9 cellular contexts compared by ENCODE assay signal in the genomic region with DNA sequence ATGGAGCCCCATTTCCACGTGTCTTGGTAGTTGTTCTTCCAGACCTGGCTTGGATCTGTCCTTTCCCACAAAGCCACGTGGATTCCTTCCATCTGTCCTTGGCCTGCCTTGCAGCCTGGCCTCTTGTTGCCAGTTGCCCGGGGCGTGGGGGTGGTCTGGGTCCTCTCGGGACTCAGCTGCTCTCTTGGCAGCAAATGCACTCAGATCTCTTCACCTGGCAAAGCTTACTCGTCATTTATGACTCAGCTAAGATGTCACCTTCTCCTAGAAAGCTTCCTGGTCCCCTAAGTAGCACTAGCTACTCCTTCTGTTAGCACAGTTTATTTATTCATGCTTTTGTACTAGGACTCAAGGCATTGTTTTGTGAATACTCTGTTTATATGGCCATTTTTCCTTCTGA. TPM values are rescaled to one million over a fixed set of nuclear protein-coding genes. Genes with fewer than 3 reads are reported as not detected.
A peak's percentile ranks its signal among the peaks of the same experiment; 100 is the strongest.
DNase-seq lines count a peak whose midpoint lies in the region; ATAC-seq and TF ChIP-seq lines count a peak whose summit lies in the region.
"Had no signal": no experiment of that assay in that cellular context is flagged by ENCODE, and none has a peak within 500 bp of the region (broad histone marks: within the 10 kb centered on the region; RNA-seq: fewer than 3 reads in every experiment).

No MANE protein-coding gene starts in this region.

- intact Hi-C loops in mucosa of descending colon (cut with DNase I, micrococcal nuclease), result no loop called here

- no peaks in the 10 kb centered on the region for H3K27me3 ChIP-seq in upper lobe of left lung
- no peaks in the 10 kb centered on the region for H3K27me3 ChIP-seq in neuronal stem cell (ENCODE audit: control insufficient read depth in 3 of 3, insufficient read depth in 3 of 3, low read depth in 1 of 3, low read length in 3 of 3)

- no peak for TF ChIP-seq CTCF in coronary artery (IDR thresholded peaks at IDR 0.05)
- TF ChIP-seq CTCF in mucosa of descending colon (IDR thresholded peaks at IDR 0.05), result no peak
- no peak for TF ChIP-seq CTCF in upper lobe of left lung (IDR thresholded peaks at IDR 0.05)

- H3K4me1 ChIP-seq in mucosa of descending colon (ENCODE audit: low read depth), result peaks cover 74% of the 10 kb centered on the region
- peaks cover 57 to 74% (median 62%) of the 10 kb centered on the region in 4 donors for H3K4me1 ChIP-seq in upper lobe of left lung
- H3K4me1 ChIP-seq in neuronal stem cell (ENCODE audit: control insufficient read depth in 2 of 2, insufficient read depth in 1 of 2, low read depth in 1 of 2, low read length in 2 of 2), result peaks cover 10 to 52% of the 10 kb centered on the region in 2 donors

- no peak overlapping the region for H3K4me2 ChIP-seq in neuronal stem cell (ENCODE audit: insufficient read depth, low read length, poor library complexity, severe bottlenecking)

- H3K4ac ChIP-seq in neuronal stem cell (ENCODE audit: low read length), result no peak overlapping the region

- H2BK15ac ChIP-seq in neuronal stem cell (ENCODE audit: low read length), result no peak overlapping the region

- 49 to 58% methylated on average over 6 of the region's 6 CpGs for WGBS in upper lobe of left lung, 2 donors
- no CpG with 5 or more reads among the region's 6 CpGs for WGBS in neuronal stem cell (ENCODE audit: extremely low coverage in 2 of 2, insufficient read length in 2 of 2, insufficient replicate concordance in 1 of 2), 2 donors

- no peak overlapping the region for H3K18ac ChIP-seq in neuronal stem cell (ENCODE audit: low read length)

- H3K9ac ChIP-seq in neuronal stem cell (ENCODE audit: low read depth, low read length, poor library complexity), result no peak overlapping the region

- no peak overlapping the region for H3K23ac ChIP-seq in neuronal stem cell (ENCODE audit: low read depth, low read length, poor library complexity)

- no peak overlapping the region for H2BK12ac ChIP-seq in neuronal stem cell (ENCODE audit: low read length)

- peaks cover 13% of the 10 kb centered on the region for H3K79me1 ChIP-seq in neuronal stem cell (ENCODE audit: low read depth, low read length)

- peak; percentile 26 for ATAC-seq in mucosa of descending colon
- no peak for ATAC-seq in upper lobe of left lung (ENCODE audit: low FRiP score in 2 of 2)
- no peak for ATAC-seq in HG02852 (IDR thresholded peaks at IDR 0.05; ENCODE audit: unreplicated experiment)

- peak overlapping the region; percentile 95 to 96 for H3K27ac ChIP-seq in coronary artery
- peak overlapping the region; percentile 16 to 71 (median 28) for H3K27ac ChIP-seq in upper lobe of left lung
- H3K27ac ChIP-seq in neuronal stem cell (replicated peaks; ENCODE audit: low read length), result no peak overlapping the region

- H4K8ac ChIP-seq in neuronal stem cell (ENCODE audit: low read depth, low read length), result no peak overlapping the region

- H3K36me3 ChIP-seq in mucosa of descending colon (ENCODE audit: low read depth) (no peaks in the 10 kb centered on the region), upper lobe of left lung (no peaks in the 10 kb centered on the region), neuronal stem cell (replicated peaks in 1 of 2; ENCODE audit: control insufficient read depth in 2 of 2, insufficient read depth in 2 of 2, low read length in 2 of 2) (peaks cover 0 to 5% of the 10 kb centered on the region in 2 donors)

- TF ChIP-seq POLR2A in upper lobe of left lung (IDR thresholded peaks at IDR 0.05), result no peak

- H3K9me3 ChIP-seq in mucosa of descending colon, result no peaks in the 10 kb centered on the region
- peaks cover 0 to 9% (median 2%) of the 10 kb centered on the region in 4 donors for H3K9me3 ChIP-seq in upper lobe of left lung
- peaks cover 2 to 27% of the 10 kb centered on the region in 2 donors for H3K9me3 ChIP-seq in neuronal stem cell (replicated peaks in 1 of 2; ENCODE audit: control insufficient read depth in 2 of 2, insufficient read depth in 1 of 2, low read depth in 1 of 2, low read length in 2 of 2)

- DNase-seq in SIG-M5 treated with dmso at 0.1 percent for 504 hours (lab: John Stamatoyannopoulos, UW; ENCODE audit: unreplicated experiment) (peak; percentile 14), SIG-M5 (lab: John Stamatoyannopoulos, UW) (no peak), coronary artery (ENCODE audit: low spot score) (no peak), mucosa of descending colon (peak in 1 of 3 donors; percentile 58), upper lobe of left lung (peak in 1 of 2 donors; percentile 28), neuronal stem cell (ENCODE audit: low spot score) (no peak), HuH-7.5 (ENCODE audit: low spot score) (no peak)
- DNase-seq: activated CD8-positive, alpha-beta memory T cell treated with anti-CD3 and anti-CD28 coated beads, Interleukin-2, amount 50 U/mL, for 4 hours had no signal

- no peak overlapping the region for H3K14ac ChIP-seq in neuronal stem cell (ENCODE audit: low read length)

- TF ChIP-seq EP300 in upper lobe of left lung (IDR thresholded peaks at IDR 0.05), result no peak

- no peak overlapping the region for H2BK5ac ChIP-seq in neuronal stem cell (ENCODE audit: low read length)

- H4K91ac ChIP-seq in neuronal stem cell (ENCODE audit: low read depth, low read length, poor library complexity), result no peak overlapping the region

- no peak overlapping the region for H2AFZ ChIP-seq in neuronal stem cell (ENCODE audit: low read length)

- H3K4me3 ChIP-seq in coronary artery, result no peak overlapping the region
- no peak overlapping the region for H3K4me3 ChIP-seq in mucosa of descending colon
- no peak overlapping the region for H3K4me3 ChIP-seq in upper lobe of left lung
- no peak overlapping the region for H3K4me3 ChIP-seq in neuronal stem cell (ENCODE audit: low read length in 2 of 2)

- no peak overlapping the region for H2BK120ac ChIP-seq in neuronal stem cell (ENCODE audit: low read depth, low read length)

- H2AK5ac ChIP-seq in neuronal stem cell (ENCODE audit: low read depth, low read length), result no peak overlapping the region

RNA-seq across cellular contexts. Expression of gene PLEKHG3, which starts 13.6 kb away (rescaled TPM):
- total RNA-seq in mucosa of descending colon, result 10 to 100 TPM; 72.0 to 96.6 (median 91.4) TPM
- total RNA-seq in upper lobe of left lung, result 10 to 100 TPM; 12.8 to 49.2 (median 34.8) TPM
- 66.9 TPM for polyA plus RNA-seq in neuronal stem cell (2013, experiment 1 of 2)
- 64.7 TPM for polyA plus RNA-seq in neuronal stem cell (2013, experiment 2 of 2)
